In the genomic region with DNA sequence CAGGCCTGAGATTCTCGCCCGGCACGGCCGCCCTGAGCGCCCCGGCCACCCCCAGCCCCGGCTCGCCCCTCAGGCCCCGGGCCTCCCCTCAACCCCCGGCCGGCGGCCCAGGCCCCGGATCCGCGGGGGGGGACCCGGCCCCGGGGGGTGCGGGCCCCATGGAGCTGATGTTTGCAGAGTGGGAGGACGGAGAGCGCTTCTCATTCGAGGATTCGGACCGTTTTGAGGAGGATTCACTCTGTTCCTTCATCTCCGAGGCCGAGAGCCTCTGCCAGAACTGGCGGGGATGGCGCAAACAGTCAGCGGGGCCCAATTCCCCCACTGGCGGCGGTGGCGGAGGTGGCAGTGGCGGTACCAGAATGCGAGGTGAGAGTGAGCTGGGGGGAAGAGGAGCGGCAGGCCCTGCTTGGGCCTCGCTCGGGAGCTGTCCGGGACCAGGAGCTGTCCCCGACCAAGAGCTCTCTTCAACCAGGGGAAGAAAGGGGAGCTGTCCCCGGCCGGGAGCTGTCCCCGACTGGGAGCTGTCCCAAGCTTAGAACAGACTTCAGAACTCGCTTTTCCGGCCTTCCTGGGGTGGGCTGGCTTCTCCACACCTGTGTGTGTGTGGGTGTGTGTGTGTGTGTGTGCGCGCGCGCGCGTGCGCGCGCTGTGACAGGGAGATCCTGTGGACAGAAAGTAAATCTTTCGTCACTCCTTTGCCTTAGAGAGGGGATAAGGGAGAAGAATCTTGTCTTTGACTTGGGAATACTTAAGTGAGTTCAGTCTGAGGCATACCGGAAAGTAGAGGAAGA, we compare ENCODE assay signal across 8 cellular contexts. TPM values are rescaled to one million over a fixed set of nuclear protein-coding genes. Genes with fewer than 3 reads are reported as not detected.
A peak's percentile ranks its signal among the peaks of the same experiment; 100 is the strongest.
DNase-seq lines count a peak whose midpoint lies in the region; ATAC-seq and TF ChIP-seq lines count a peak whose summit lies in the region.

No MANE protein-coding gene starts in this region.

- H3K4me1 ChIP-seq in gastroesophageal sphincter (peaks cover 0 to 72% (median 31%) of the 10 kb centered on the region in 3 donors), trophoblast cell (ENCODE audit: control insufficient read depth in 1 of 2, insufficient read depth in 2 of 2, low read length in 2 of 2) (peaks cover 4% of the 10 kb centered on the region in 2 experiments)

- H3K18ac ChIP-seq in trophoblast cell (ENCODE audit: low read length): peak overlapping the region; percentile 93

- H4K8ac ChIP-seq in trophoblast cell (ENCODE audit: low read depth, low read length): peak overlapping the region; percentile 79

- H3K79me1 ChIP-seq in trophoblast cell (ENCODE audit: low read length): peaks cover 13% of the 10 kb centered on the region

- peak overlapping the region; percentile 89 for H3K14ac ChIP-seq in trophoblast cell (ENCODE audit: low read length)

- H3K9me3 ChIP-seq in gastroesophageal sphincter (no peaks in the 10 kb centered on the region), trophoblast cell (ENCODE audit: insufficient read depth, low read depth, low read length) (no peaks in the 10 kb centered on the region)

- no peak overlapping the region for H2BK5ac ChIP-seq in trophoblast cell (ENCODE audit: low read depth, low read length, poor library complexity)

- peak overlapping the region; percentile 77 for H2BK120ac ChIP-seq in trophoblast cell (ENCODE audit: insufficient read depth, low read length, poor library complexity)

- TF ChIP-seq CTCF in GM06990 (IDR thresholded peaks at IDR 0.05; ENCODE audit: insufficient read depth, low read length, poor library complexity, severe bottlenecking) (no peak), gastroesophageal sphincter (IDR thresholded peaks at IDR 0.05) (no peak)

- H3K9ac ChIP-seq in trophoblast cell (ENCODE audit: low read length): peak overlapping the region; percentile 73

- H4K91ac ChIP-seq in trophoblast cell (ENCODE audit: low read depth, low read length): peak overlapping the region; percentile 86

- TF ChIP-seq EP300 in gastroesophageal sphincter (IDR thresholded peaks at IDR 0.05): no peak

- peak overlapping the region; percentile 60 for H2AK5ac ChIP-seq in trophoblast cell (ENCODE audit: low read length)

- 0 to 10% methylated on average over 2 to 7 of the region's 54 CpGs for WGBS in gastroesophageal sphincter (ENCODE audit: low coverage in 1 of 2), 2 donors
- no CpG with 5 or more reads among the region's 54 CpGs for WGBS in trophoblast cell (ENCODE audit: extremely low coverage, insufficient coverage, insufficient read length)

- no peaks in the 10 kb centered on the region for H3K27me3 ChIP-seq in GM06990 (replicated peaks; ENCODE audit: control insufficient read depth, insufficient read depth, low read length)
- H3K27me3 ChIP-seq in gastroesophageal sphincter: no peaks in the 10 kb centered on the region
- H3K27me3 ChIP-seq in trophoblast cell (ENCODE audit: insufficient read depth, low read length): no peaks in the 10 kb centered on the region

- no peak overlapping the region for H2BK12ac ChIP-seq in trophoblast cell (ENCODE audit: low read length)

- TF ChIP-seq POLR2A in gastroesophageal sphincter (IDR thresholded peaks at IDR 0.05): no peak

- peak overlapping the region; percentile 45 for H2AFZ ChIP-seq in trophoblast cell (ENCODE audit: insufficient read depth, low read length, poor library complexity)

- peaks cover 20% of the 10 kb centered on the region for H3K79me2 ChIP-seq in trophoblast cell (ENCODE audit: control insufficient read depth, insufficient read depth, low read length, poor library complexity)

- peak; percentile 60 for DNase-seq in GM06990 (ENCODE audit: extremely low read depth, insufficient read length)
- peak; percentile 16 for DNase-seq in HCEC 1CT
- peak; percentile 2 for DNase-seq in NCI-H146 treated with DMSO at 0.1 percent for 48 hours (lab: John Stamatoyannopoulos, UW; ENCODE audit: unreplicated experiment)
- peak; percentile 44 for DNase-seq in activated gamma-delta T cell (lab: John Stamatoyannopoulos, UW)
- DNase-seq in trophoblast cell: peak in 1 of 2 donors; percentile 46
- DNase-seq in GM19240 (ENCODE audit: insufficient read length, low spot score): no peak
- DNase-seq in GF-D8 (lab: John Stamatoyannopoulos, UW): no peak

- H4K12ac ChIP-seq in trophoblast cell (ENCODE audit: low read depth, low read length): peak overlapping the region; percentile 19

- peak overlapping the region; percentile 92 for H3K4me3 ChIP-seq in GM06990 (replicated peaks; ENCODE audit: low read depth, low read length)
- H3K4me3 ChIP-seq in gastroesophageal sphincter: peak overlapping the region; percentile 63 to 97
- H3K4me3 ChIP-seq in trophoblast cell (ENCODE audit: low read depth, low read length): peak overlapping the region; percentile 84

- H3K4me2 ChIP-seq in trophoblast cell (ENCODE audit: low read length): peak overlapping the region; percentile 77

- peak overlapping the region; percentile 77 for H3K4ac ChIP-seq in trophoblast cell (ENCODE audit: low read depth, low read length)

- no peak overlapping the region for H3K23ac ChIP-seq in trophoblast cell (ENCODE audit: low read length)

- peak; percentile 34 for ATAC-seq in gastroesophageal sphincter

- H3K27ac ChIP-seq in gastroesophageal sphincter: peak overlapping the region; percentile 76 to 94 (median 92)
- peak overlapping the region; percentile 70 for H3K27ac ChIP-seq in trophoblast cell (ENCODE audit: low read depth, low read length)

- peaks cover 15% of the 10 kb centered on the region for H3K36me3 ChIP-seq in GM06990 (ENCODE audit: control insufficient read depth, insufficient read depth, low read length)
- peaks cover 0 to 25% of the 10 kb centered on the region in 2 donors for H3K36me3 ChIP-seq in gastroesophageal sphincter
- H3K36me3 ChIP-seq in trophoblast cell (ENCODE audit: control insufficient read depth in 1 of 2, insufficient read depth in 2 of 2, low read length in 2 of 2): peaks cover 22% of the 10 kb centered on the region in 2 experiments

RNA-seq across cellular contexts. Expression of a gene that starts 0.5 kb away (rescaled TPM):
- total RNA-seq in gastroesophageal sphincter: 100 to 1,000 TPM in 2 of 4 donors, 10 to 100 TPM in 2; 48.4 to 121 (median 101) TPM
- polyA plus RNA-seq in trophoblast cell (2013): 129 and 133 TPM in 2 replicates

RNA-seq across cellular contexts. Expression of a gene that starts 4.1 kb away (rescaled TPM):
- 10 to 100 TPM; 19.9 to 29.5 (median 21.4) TPM for total RNA-seq in gastroesophageal sphincter
- polyA plus RNA-seq in trophoblast cell (2013): 119 and 120 TPM in 2 replicates

RNA-seq across cellular contexts. Expression of a gene that starts 25.5 kb away (rescaled TPM):
- 10 to 100 TPM; 17.9 to 53.9 (median 25.7) TPM for total RNA-seq in gastroesophageal sphincter
- 13.2 and 14.3 TPM in 2 replicates for polyA plus RNA-seq in trophoblast cell (2013)

RNA-seq across cellular contexts. Expression of a gene that starts 41.7 kb away (rescaled TPM):
- 10 to 100 TPM; 47.5 to 65.1 (median 49.6) TPM for total RNA-seq in gastroesophageal sphincter
- 62.6 and 66.3 TPM in 2 replicates for polyA plus RNA-seq in trophoblast cell (2013)

Comparison
In these comparisons a context has a peak if more than half of its experiments do, and no peak if none do; other contexts are left out.
1. DNase-seq: peak in GM06990 (single experiment), HCEC 1CT (single experiment), NCI-H146 treated with DMSO at 0.1 percent for 48 hours (single experiment) and activated gamma-delta T cell (single experiment); none in GM19240 (single experiment) and GF-D8 (single experiment).
2. Peak in every context shown above with its lines, with median percentiles within 50 percentile points of each other: H3K4me3 ChIP-seq.